Comparison of ENCODE assay signal across 8 cellular contexts in the genomic region with DNA sequence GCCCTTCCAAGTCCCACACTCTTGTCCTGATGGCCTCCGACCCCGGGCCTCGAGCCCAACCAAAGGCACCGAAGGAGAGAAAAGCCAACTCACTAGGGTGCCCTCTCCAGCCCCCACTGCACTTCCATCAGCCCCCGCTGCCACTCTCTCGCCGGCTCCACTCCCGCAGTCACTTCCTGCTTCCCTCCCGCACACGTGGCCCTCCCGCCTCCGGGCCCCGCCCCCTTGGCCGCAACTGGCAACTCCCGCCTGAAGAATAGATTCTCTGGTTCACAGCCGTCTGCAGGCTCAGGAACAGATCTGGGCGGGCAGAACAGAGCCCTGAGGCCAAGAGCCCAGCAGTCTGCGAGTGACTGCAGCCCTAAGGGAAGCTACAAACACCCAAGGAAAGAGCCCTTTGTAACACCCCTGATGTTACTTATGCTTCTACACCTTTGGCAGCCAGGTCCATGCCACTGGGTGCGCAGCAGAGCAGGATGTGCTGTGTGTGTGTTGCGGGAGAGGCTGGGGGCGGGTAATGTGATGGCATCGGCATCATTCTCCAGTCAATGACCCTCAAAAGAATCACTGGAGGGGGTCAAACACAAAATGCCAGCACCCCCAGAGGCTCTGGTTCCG. TPM values are rescaled to one million over a fixed set of nuclear protein-coding genes. Genes with fewer than 3 reads are reported as not detected.
DNase-seq lines count a peak whose midpoint lies in the region; ATAC-seq, FAIRE-seq and TF ChIP-seq lines count a peak whose summit lies in the region.

A gene with protein sequence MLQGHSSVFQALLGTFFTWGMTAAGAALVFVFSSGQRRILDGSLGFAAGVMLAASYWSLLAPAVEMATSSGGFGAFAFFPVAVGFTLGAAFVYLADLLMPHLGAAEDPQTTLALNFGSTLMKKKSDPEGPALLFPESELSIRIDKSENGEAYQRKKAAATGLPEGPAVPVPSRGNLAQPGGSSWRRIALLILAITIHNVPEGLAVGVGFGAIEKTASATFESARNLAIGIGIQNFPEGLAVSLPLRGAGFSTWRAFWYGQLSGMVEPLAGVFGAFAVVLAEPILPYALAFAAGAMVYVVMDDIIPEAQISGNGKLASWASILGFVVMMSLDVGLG (minus strand): TSS at position 171 of the 618 bp plus-strand sequence. CDS start 3,924 bp downstream, outside the sequence.

- 9 to 12% (median 12%) methylated on average over 23 of the region's 23 CpGs for WGBS in psoas muscle, 3 donors

- no peak for TF ChIP-seq CTCF in GM13976 (IDR thresholded peaks at IDR 0.05; ENCODE audit: borderline replicate concordance, control extremely low read depth, extremely low read depth, insufficient read depth, missing control alignments)
- no peak for TF ChIP-seq CTCF in psoas muscle (IDR thresholded peaks at IDR 0.05)

- peaks cover 13% of the 10 kb centered on the region for H3K4me1 ChIP-seq in psoas muscle

- H3K9me3 Mint-ChIP-seq in T-helper 1 cell treated with Interleukin-12 subunit alpha and Interleukin-12 subunit beta and Interleukin-4 antibody, amounts not matched to agents 30 μg/mL and 1 μg/mL, for 36 hours: no peaks in the 10 kb centered on the region

- peak; percentile 100 for FAIRE-seq in urothelium cell line (lab: Jason Lieb, UNC)

- intact Hi-C loops in left ventricle myocardium superior (cut with micrococcal nuclease): no loop called here
- intact Hi-C loops in psoas muscle (cut with DNase I): no loop called here

- in situ Hi-C loops in GM13976 (cut with MboI; ENCODE audit: low sequenced_read_pairs, unreplicated experiment): no loop called here

- peaks cover under 1% of the 10 kb centered on the region for H3K36me3 Mint-ChIP-seq in T-helper 1 cell treated with Interleukin-12 subunit alpha and Interleukin-12 subunit beta and Interleukin-4 antibody, amounts not matched to agents 30 μg/mL and 1 μg/mL, for 36 hours (ENCODE audit: low read depth)

- peak within 1 kb of the TSS; percentile 80 for H3K27ac ChIP-seq in psoas muscle

- peak within 1 kb of the TSS; percentile 80 for H3K4me3 ChIP-seq in psoas muscle

- H3K9me3 ChIP-seq in psoas muscle: no peaks in the 10 kb centered on the region

- H3K4me3 Mint-ChIP-seq in T-helper 1 cell treated with Interleukin-12 subunit alpha and Interleukin-12 subunit beta and Interleukin-4 antibody, amounts not matched to agents 30 μg/mL and 1 μg/mL, for 36 hours: peak within 1 kb of the TSS; percentile 99

- H3K36me3 ChIP-seq in psoas muscle (ENCODE audit: insufficient read depth in 1 of 2, low read depth in 1 of 2): peaks cover 0 to 8% of the 10 kb centered on the region in 2 donors

- peaks cover 18% of the 10 kb centered on the region for H3K4me1 Mint-ChIP-seq in T-helper 1 cell treated with Interleukin-12 subunit alpha and Interleukin-12 subunit beta and Interleukin-4 antibody, amounts not matched to agents 30 μg/mL and 1 μg/mL, for 36 hours (ENCODE audit: low read depth)

- H3K27me3 Mint-ChIP-seq in T-helper 1 cell treated with Interleukin-12 subunit alpha and Interleukin-12 subunit beta and Interleukin-4 antibody, amounts not matched to agents 30 μg/mL and 1 μg/mL, for 36 hours (ENCODE audit: low read depth): peaks cover 8% of the 10 kb centered on the region

- peaks cover 0 to 2% (median 0%) of the 10 kb centered on the region in 3 donors for H3K27me3 ChIP-seq in psoas muscle (ENCODE audit: insufficient read depth in 3 of 3, low read length in 2 of 3)

- peak; percentile 99 for ATAC-seq in HG02852 (IDR thresholded peaks at IDR 0.05; ENCODE audit: unreplicated experiment)
- peak; percentile 100 for ATAC-seq in left ventricle myocardium superior
- ATAC-seq in psoas muscle: peak; percentile 98 to 100 (median 100)

- DNase-seq in GM13976 (ENCODE audit: low spot score) (peak; percentile 94), NCI-H146 (lab: John Stamatoyannopoulos, UW) (peak; percentile 94), amygdala (lab: John Stamatoyannopoulos, UW) (peak; percentile 39 to 96 (median 90)), left ventricle myocardium superior (peak; percentile 94), psoas muscle (peak; percentile 95 to 96), urothelium cell line (ENCODE audit: low spot score) (peak; percentile 99)

- peak within 1 kb of the TSS; percentile 98 for H3K27ac Mint-ChIP-seq in T-helper 1 cell treated with Interleukin-12 subunit alpha and Interleukin-12 subunit beta and Interleukin-4 antibody, amounts not matched to agents 30 μg/mL and 1 μg/mL, for 36 hours

RNA-seq across cellular contexts. Expression of the gene that starts here (rescaled TPM):
- total RNA-seq in left ventricle myocardium superior (5.4 TPM), psoas muscle (1 to 10 TPM; 7.3 to 9.7 (median 8.6) TPM)
- 1 to 10 TPM; 1.6 to 8.3 (median 2.6) TPM for polyA plus RNA-seq in psoas muscle

Comparison
In these comparisons a context has a peak if more than half of its experiments do, and no peak if none do; other contexts are left out.
1. Peak in every context shown above with its lines: DNase-seq, ATAC-seq, H3K4me3 ChIP-seq and H3K27ac ChIP-seq.